ENCODE assay signal across 9 cellular contexts in genomic region chr17:55770220-55770870, GRCh38. TPM values are rescaled to one million over a fixed set of nuclear protein-coding genes. Genes with fewer than 3 reads are reported as not detected.
DNase-seq lines count a peak whose midpoint lies in the region; ATAC-seq and TF ChIP-seq lines count a peak whose summit lies in the region.
"Had no signal": no experiment of that assay in that cellular context is flagged by ENCODE, and none has a peak within 500 bp of the region (broad histone marks: within the 10 kb centered on the region; RNA-seq: fewer than 3 reads in every experiment).

No MANE protein-coding gene starts in this region.

- WGBS in transverse colon (ENCODE audit: low coverage in 1 of 2), 2 donors, result 38 to 51% methylated on average over 4 of the region's 4 CpGs

- peak; percentile 13 to 28 for DNase-seq in NOMO-1 (lab: John Stamatoyannopoulos, UW; ENCODE audit: unreplicated experiment in 2 of 2)
- no peak for DNase-seq in NOMO-1 treated with dmso at 0.1 percent for 144 hours (lab: John Stamatoyannopoulos, UW; ENCODE audit: unreplicated experiment)
- DNase-seq in NCI-H2081 treated with DMSO at 0.1 percent for 48 hours (lab: John Stamatoyannopoulos, UW), result peak; percentile 21
- DNase-seq in astrocyte of the cerebellum (ENCODE audit: low read depth), result peak; percentile 45
- DNase-seq in iris pigment epithelial cell (ENCODE audit: low read depth), result peak; percentile 67
- DNase-seq in transverse colon, result no peak
- DNase-seq: activated naive CD8-positive, alpha-beta T cell treated with anti-CD3 and anti-CD28 coated beads, Interleukin-2, amount 10 ng/mL, durations not matched to agents 7 days and 5 days had no signal

- H3K36me3 ChIP-seq in transverse colon, result peaks cover 0 to 12% (median 5%) of the 10 kb centered on the region in 4 donors

- H3K4me3 ChIP-seq in astrocyte of the cerebellum (ENCODE audit: low read depth, low read length) (no peak overlapping the region), transverse colon (no peak overlapping the region)

- TF ChIP-seq EP300 in transverse colon (IDR thresholded peaks at IDR 0.05; ENCODE audit: low read depth), result no peak

- peak overlapping the region in 2 of 4 donors; percentile 9 to 47 for H3K27ac ChIP-seq in transverse colon

- H3K4me1 ChIP-seq in transverse colon, result peaks cover 0 to 8% (median 4%) of the 10 kb centered on the region in 4 donors

- intact Hi-C loops in transverse colon (cut with DNase I; ENCODE audit: low total_unique reads), result loop anchor here (2.0 kb wide), 1 partner anchor 244 kb away; no protein-coding TSS in a partner anchor

- no peak for TF ChIP-seq POLR2A in transverse colon (IDR thresholded peaks at IDR 0.05)

- no peaks in the 10 kb centered on the region for H3K27me3 ChIP-seq in transverse colon

- ATAC-seq in HG03378 (IDR thresholded peaks at IDR 0.05; ENCODE audit: unreplicated experiment) (no peak), HG02970 (IDR thresholded peaks at IDR 0.05; ENCODE audit: low FRiP score, unreplicated experiment) (no peak)

- no peaks in the 10 kb centered on the region for H3K9me3 ChIP-seq in transverse colon

- TF ChIP-seq CTCF in astrocyte of the cerebellum (IDR thresholded peaks at IDR 0.05; ENCODE audit: low read depth, low read length, missing control alignments), result peak; percentile 44
- TF ChIP-seq CTCF in transverse colon (IDR thresholded peaks at IDR 0.05), result peak; percentile 46 to 70 (median 59)

- in situ Hi-C loops in astrocyte of the cerebellum (cut with HindIII; ENCODE audit: low sequenced_read_pairs) (loop anchor here (25.0 kb wide), 1 partner anchor 233 kb away; no protein-coding TSS in a partner anchor), transverse colon (cut with MboI; ENCODE audit: low pct_ligation_motif_present in 1 of 4, low pct_unique_long_range_greater_than_20kb in 1 of 4, low sequenced_read_pairs in 3 of 4) (loop anchor here in 3 of 4 donors (5.0 to 25.0 kb wide), 3 partner anchors 233 to 783 kb away; no protein-coding TSS in a partner anchor)

RNA-seq across cellular contexts. Expression of gene PCTP, which starts 19.5 kb away (rescaled TPM):
- 100 to 1,000 TPM in 1 of 4 donors, 10 to 100 TPM in 2, 1 to 10 TPM in 1; 8.6 to 581 (median 35.0) TPM for total RNA-seq in transverse colon

RNA-seq across cellular contexts. Expression of gene TMEM100, which starts 47.7 kb away (rescaled TPM):
- 1 to 10 TPM in 2 of 4 donors, under 1 TPM in 1, not detected in 1; 1.00 to 7.8 (median 4.1) TPM for total RNA-seq in transverse colon
- total RNA-seq: activated naive CD8-positive, alpha-beta T cell treated with anti-CD3 and anti-CD28 coated beads, Interleukin-2, amount 10 ng/mL, durations not matched to agents 7 days and 5 days had no signal

Comparison
In these comparisons a context has a peak if more than half of its experiments do, and no peak if none do; other contexts are left out.
1. DNase-seq: peak in NOMO-1 (2 of 2), NCI-H2081 treated with DMSO at 0.1 percent for 48 hours (single experiment), astrocyte of the cerebellum (single experiment) and iris pigment epithelial cell (single experiment); none in NOMO-1 treated with dmso at 0.1 percent for 144 hours (single experiment) and transverse colon (single experiment).